11 cellular contexts compared by ENCODE assay signal in genomic region chr2:11698009-11698922, GRCh38. TPM values are rescaled to one million over a fixed set of nuclear protein-coding genes. Genes with fewer than 3 reads are reported as not detected.
DNase-seq lines count a peak whose midpoint lies in the region; ATAC-seq and TF ChIP-seq lines count a peak whose summit lies in the region.
"Had no signal": no experiment of that assay in that cellular context is flagged by ENCODE, and none has a peak within 500 bp of the region (broad histone marks: within the 10 kb centered on the region; RNA-seq: fewer than 3 reads in every experiment).

No MANE protein-coding gene starts in this region.

- H3K9me3 ChIP-seq in prostate gland, result no peaks in the 10 kb centered on the region

- POLR2A ChIA-PET in BJ (lab: Charles Lee), result interaction anchor here (0.6 kb wide), 1 partner anchor 1019 kb away, joined by 3 read pairs; no protein-coding TSS in a partner anchor

- intact Hi-C loops in Right ventricle myocardium superior (cut with DNase I), result no loop called here
- intact Hi-C loops in prostate gland (cut with DNase I), result loop anchor here (5.0 kb wide), 1 partner anchor 49 kb away; the partner anchor contains the start of gene LPIN1

- CTCF ChIA-PET in BJ (lab: Yijun Ruan, JAX), result interaction anchor here (0.8 to 19.9 kb wide), 11 partner anchors 9 to 85 kb away, joined by 3 to 423 read pairs (median 6); partner anchors contain the start of gene LPIN1

- no peak for TF ChIP-seq POLR2A in prostate gland (IDR thresholded peaks at IDR 0.05)

- H3K4me3 ChIP-seq in BJ (ENCODE audit: low read depth, low read length) (no peak overlapping the region), prostate gland (no peak overlapping the region)

- ATAC-seq in Right ventricle myocardium superior (ENCODE audit: poor library complexity), result peak; percentile 84
- ATAC-seq in HG03469 (IDR thresholded peaks at IDR 0.05; ENCODE audit: unreplicated experiment), result no peak

- H3K4me1 ChIP-seq in prostate gland (replicated peaks), result no peaks in the 10 kb centered on the region

- WGBS in prostate gland, result 52% methylated on average over 24 of the region's 24 CpGs

- peak; percentile 27; the same call in 1 of the 2 replicates for TF ChIP-seq CTCF in BJ (IDR thresholded peaks at IDR 0.05; ENCODE audit: insufficient read depth, low read depth, low read length)
- no peak for TF ChIP-seq CTCF in prostate gland (IDR thresholded peaks at IDR 0.05)

- DNase-seq in BJ (ENCODE audit: low read depth), result no peak
- DNase-seq in SHP77 treated with DMSO at 0.1 percent for 48 hours (lab: John Stamatoyannopoulos, UW), result peak; percentile 34
- peak; percentile 72 for DNase-seq in Right ventricle myocardium superior
- DNase-seq in prostate gland (ENCODE audit: low spot score), result no peak
- DNase-seq in activated T-cell treated with anti-CD3 and anti-CD28 coated beads, Interleukin-2, amount 50 U/mL, for 1 hour, result no peak
- no peak for DNase-seq in activated CD4-positive, alpha-beta T cell treated with anti-CD3 and anti-CD28 coated beads for 4 hours
- no peak for DNase-seq in stimulated activated CD4-positive, alpha-beta T cell treated with anti-CD3 and anti-CD28 coated beads, Interleukin-1b, Interleukin-23, amount 100 ng/mL, for 48 hours
- DNase-seq: NCI-H1048 had no signal

- H3K36me3 ChIP-seq in BJ (ENCODE audit: control insufficient read depth, insufficient read depth, low read length), result no peaks in the 10 kb centered on the region
- H3K36me3 ChIP-seq in prostate gland, result no peaks in the 10 kb centered on the region

- no peaks in the 10 kb centered on the region for H3K27me3 ChIP-seq in BJ (ENCODE audit: control insufficient read depth, insufficient read depth, low read length)
- no peaks in the 10 kb centered on the region for H3K27me3 ChIP-seq in prostate gland (replicated peaks; ENCODE audit: insufficient read depth)

- H3K27ac ChIP-seq in prostate gland, result peak overlapping the region; percentile 59 to 67

RNA-seq across cellular contexts. Expression of gene NTSR2, which starts 28.3 kb away (rescaled TPM):
- polyA plus RNA-seq in BJ (2011; rRNA removed), result not detected in 2 replicates
- not detected in 2 replicates for polyA minus RNA-seq in BJ (2011; rRNA and poly(A)+ RNA removed)
- total RNA-seq in Right ventricle myocardium superior, result 0.19 TPM
- total RNA-seq in prostate gland, result under 1 TPM in 1 of 2 donors, not detected in 1; 0.34 TPM
- total RNA-seq: epithelial cell of proximal tubule had no signal
- polyA plus RNA-seq: neural cell had no signal

RNA-seq across cellular contexts. Expression of gene LPIN1, which starts 48.2 kb away (rescaled TPM):
- 20.7 and 20.8 TPM in 2 replicates for polyA plus RNA-seq in BJ (2011; rRNA removed)
- 13.2 and 15.8 TPM in 2 replicates for polyA minus RNA-seq in BJ (2011; rRNA and poly(A)+ RNA removed)
- total RNA-seq in Right ventricle myocardium superior (62.4 TPM), prostate gland (10 to 100 TPM; 18.2 to 57.1 TPM)

Comparison
In these comparisons a context has a peak if more than half of its experiments do, and no peak if none do; other contexts are left out.
1. DNase-seq: peak in SHP77 treated with DMSO at 0.1 percent for 48 hours (single experiment) and Right ventricle myocardium superior (single experiment); none in BJ (single experiment), prostate gland (single experiment), activated T-cell treated with anti-CD3 and anti-CD28 coated beads, Interleukin-2, amount 50 U/mL, for 1 hour (single experiment), activated CD4-positive, alpha-beta T cell treated with anti-CD3 and anti-CD28 coated beads for 4 hours (0 of 2) and stimulated activated CD4-positive, alpha-beta T cell treated with anti-CD3 and anti-CD28 coated beads, Interleukin-1b, Interleukin-23, amount 100 ng/mL, for 48 hours (single experiment).